In genomic region chr15:60557157-60557556, GRCh38 we compare ENCODE assay signal across 15 cellular contexts.
DNase-seq lines count a peak whose midpoint lies in the region; ATAC-seq, FAIRE-seq and TF ChIP-seq lines count a peak whose summit lies in the region.
"Had no signal": no experiment of that assay in that cellular context is flagged by ENCODE, and none has a peak within 500 bp of the region (broad histone marks: within the 10 kb centered on the region; RNA-seq: fewer than 3 reads in every experiment).

No MANE protein-coding gene starts in this region.

- DNase-seq in GM12891 (ENCODE audit: insufficient read length, low spot score) (no peak), small intestine (peak; percentile 47), nucleus accumbens (lab: John Stamatoyannopoulos, UW) (no peak), DMS153 treated with DMSO at 0.1 percent for 48 hours (lab: John Stamatoyannopoulos, UW; ENCODE audit: unreplicated experiment) (no peak)
- DNase-seq in central memory CD4-positive, alpha-beta T cell: peak; percentile 58
- DNase-seq in stimulated activated naive B cell treated with anti-CD40 and anti-IgM and Interleukin-4, amounts not matched to agents 10 μg/mL and 1 μg/mL and 100 μg/mL, for 72 hours: no peak
- DNase-seq: foreskin keratinocyte; H7; NCI-H2029 treated with DMSO at 0.1 percent for 48 hours; NCI-H748 treated with DMSO at 0.1 percent for 48 hours; stimulated activated CD4-positive, alpha-beta T cell treated with anti-CD3 and anti-CD28 coated beads, Interleukin-4, amount 100 ng/mL, for 4 hours; stomach had no signal

- H3K4me1 ChIP-seq in small intestine (ENCODE audit: control insufficient read depth in 2 of 2, insufficient read depth in 1 of 2, low read depth in 1 of 2, low read length in 1 of 2): peaks cover 0 to 4% of the 10 kb centered on the region in 2 donors
- H3K4me1 ChIP-seq: foreskin keratinocyte had no signal

- no peak overlapping the region for H3K27ac Mint-ChIP-seq in stimulated activated naive B cell treated with anti-CD40 and anti-IgM and Interleukin-4, amounts not matched to agents 10 μg/mL and 1 μg/mL and 100 μg/mL, for 72 hours

- H3K4me3 Mint-ChIP-seq in stimulated activated naive B cell treated with anti-CD40 and anti-IgM and Interleukin-4, amounts not matched to agents 10 μg/mL and 1 μg/mL and 100 μg/mL, for 72 hours: no peak overlapping the region

- no peak for TF ChIP-seq POLR2A in GM12891 (IDR thresholded peaks at IDR 0.05; ENCODE audit: low read depth, low read length)

- no peaks in the 10 kb centered on the region for H3K9me3 Mint-ChIP-seq in stimulated activated naive B cell treated with anti-CD40 and anti-IgM and Interleukin-4, amounts not matched to agents 10 μg/mL and 1 μg/mL and 100 μg/mL, for 72 hours

- H3K27me3 Mint-ChIP-seq in stimulated activated naive B cell treated with anti-CD40 and anti-IgM and Interleukin-4, amounts not matched to agents 10 μg/mL and 1 μg/mL and 100 μg/mL, for 72 hours: no peaks in the 10 kb centered on the region

- no peaks in the 10 kb centered on the region for H3K9me3 ChIP-seq in small intestine (ENCODE audit: control insufficient read depth, low read depth)
- H3K9me3 ChIP-seq: stomach had no signal

- H3K4me3 ChIP-seq in small intestine (ENCODE audit: low read depth in 1 of 2, low read length in 2 of 2): no peak overlapping the region
- H3K4me3 ChIP-seq: stomach had no signal

- peak overlapping the region in 1 of 2 donors; percentile 3 for H3K27ac ChIP-seq in small intestine (ENCODE audit: low read depth in 1 of 2, low read length in 1 of 2)
- H3K27ac ChIP-seq: C4-2B, foreskin keratinocyte had no signal

- H3K36me3 ChIP-seq in small intestine (ENCODE audit: control insufficient read depth in 2 of 2, insufficient read depth in 2 of 2, low read length in 2 of 2): no peaks in the 10 kb centered on the region
- H3K36me3 ChIP-seq: stomach had no signal

- ATAC-seq in HG03432 (IDR thresholded peaks at IDR 0.05; ENCODE audit: unreplicated experiment): peak; percentile 60
- ATAC-seq in stimulated activated naive B cell treated with anti-CD40 and anti-IgM and Interleukin-4, amounts not matched to agents 10 μg/mL and 1 μg/mL and 100 μg/mL, for 72 hours (replicated peaks): no peak
- ATAC-seq: foreskin keratinocyte had no signal

- peaks cover 6 to 7% of the 10 kb centered on the region in 2 donors for H3K36me3 Mint-ChIP-seq in stimulated activated naive B cell treated with anti-CD40 and anti-IgM and Interleukin-4, amounts not matched to agents 10 μg/mL and 1 μg/mL and 100 μg/mL, for 72 hours

- H3K4me1 Mint-ChIP-seq in stimulated activated naive B cell treated with anti-CD40 and anti-IgM and Interleukin-4, amounts not matched to agents 10 μg/mL and 1 μg/mL and 100 μg/mL, for 72 hours: peaks cover 3 to 4% of the 10 kb centered on the region in 2 donors

- peak; percentile 71 for FAIRE-seq in GM12891 (lab: Jason Lieb, UNC)
- FAIRE-seq in small intestine (lab: Jason Lieb, UNC): no peak
- FAIRE-seq: astrocyte had no signal

- no peaks in the 10 kb centered on the region for H3K27me3 ChIP-seq in small intestine (ENCODE audit: control insufficient read depth in 2 of 2, insufficient read depth in 2 of 2, low read length in 2 of 2)
- H3K27me3 ChIP-seq: foreskin keratinocyte, stomach had no signal

- WGBS in small intestine, 3 donors: 53 to 81% (median 58%) methylated on average over 3 of the region's 3 CpGs

TF ChIP-seq in GM12891, 5 proteins besides CTCF, POLR2A, EP300 and RAD21:
- TF ChIP-seq POU2F2 (IDR thresholded peaks at IDR 0.05; ENCODE audit: low read depth, low read length): no peak
- TF ChIP-seq PAX5 (IDR thresholded peaks at IDR 0.05; ENCODE audit: insufficient read depth, low read length, severe bottlenecking): no peak
- TF ChIP-seq SPI1 (IDR thresholded peaks at IDR 0.05; ENCODE audit: low read depth, low read length): no peak
- TF ChIP-seq POLR2AphosphoS5 (IDR thresholded peaks at IDR 0.05; ENCODE audit: low read depth, low read length): no peak
- TF ChIP-seq TAF1 (IDR thresholded peaks at IDR 0.05; ENCODE audit: low read depth, low read length): no peak

Comparison
In these comparisons a context has a peak if more than half of its experiments do, and no peak if none do; other contexts are left out.
1. DNase-seq: peak in central memory CD4-positive, alpha-beta T cell (single experiment) and small intestine (single experiment); none in GM12891 (single experiment), nucleus accumbens (0 of 56), stimulated activated naive B cell treated with anti-CD40 and anti-IgM and Interleukin-4, amounts not matched to agents 10 μg/mL and 1 μg/mL and 100 μg/mL, for 72 hours (single experiment) and DMS153 treated with DMSO at 0.1 percent for 48 hours (single experiment).